In genomic region chr11:66157182-66157864, GRCh38 we compare ENCODE assay signal across 2 cellular contexts.
A peak's percentile ranks its signal among the peaks of the same experiment; 100 is the strongest.
TF ChIP-seq lines count a peak whose summit lies in the region.

No MANE protein-coding gene starts in this region.

TF ChIP-seq in IMR-90, 13 proteins besides CTCF, POLR2A, EP300 and RAD21:
- peak; percentile 28; the same call in 1 of the 2 replicates for TF ChIP-seq NFE2L2 (IDR thresholded peaks at IDR 0.05; ENCODE audit: low read depth, low read length)
- TF ChIP-seq MAZ (IDR thresholded peaks at IDR 0.05; ENCODE audit: borderline replicate concordance, low read depth, low read length): no peak

TF ChIP-seq in K562, 482 proteins besides CTCF, POLR2A, EP300 and RAD21:
- TF ChIP-seq JUND (IDR thresholded peaks at IDR 0.05; ENCODE audit: borderline replicate concordance, low read depth, low read length) (peak; percentile 19; the same call in 1 of the 2 replicates), JUND (tag; IDR thresholded peaks at IDR 0.05; ENCODE audit: borderline replicate concordance, low read depth, low read length) (no peak), DPF2 (IDR thresholded peaks at IDR 0.05) (peak; percentile 52; the same call in 1 of the 2 replicates), SMARCA4 (IDR thresholded peaks at IDR 0.05) (0 out of 2 replicates have a peak, but pooled peaks have one; percentile 26), ATF3 (IDR thresholded peaks at IDR 0.05) (peak; percentile 65), ATF3 (CRISPR knock-in tag; conservative IDR thresholded peaks at IDR 0.05) (no peak), ZNF695 (CRISPR knock-in tag; IDR thresholded peaks at IDR 0.05) (no peak), NFE2 (IDR thresholded peaks at IDR 0.05; ENCODE audit: low read depth) (peak; percentile 79), NFE2L1 (tag; IDR thresholded peaks at IDR 0.05; ENCODE audit: borderline replicate concordance, low read depth) (peak; percentile 72), PHF21A (IDR thresholded peaks at IDR 0.05; ENCODE audit: borderline replicate concordance, low read depth) (no peak), ZNF274 (IDR thresholded peaks at IDR 0.05; ENCODE audit: borderline replicate concordance, low read depth, low read length) (no peak), MAFK (IDR thresholded peaks at IDR 0.05; ENCODE audit: low read length) (peak; percentile 37; the same call in 1 of the 2 replicates), MAFG (tag; conservative IDR thresholded peaks at IDR 0.05) (peak; percentile 86), MAFF (IDR thresholded peaks at IDR 0.05; ENCODE audit: low read length) (peak; percentile 65; the same call in 1 of the 2 replicates), TSC22D4 (tag; IDR thresholded peaks at IDR 0.05) (no peak), BRD9 (IDR thresholded peaks at IDR 0.05; ENCODE audit: low read depth, partially characterized antibody) (no peak), ETV1 (tag; conservative IDR thresholded peaks at IDR 0.05; ENCODE audit: low read depth) (peak; percentile 30; the same call in 1 of the 2 replicates), ZNF316 (IDR thresholded peaks at IDR 0.05) (peak; percentile 75), GATA2 (CRISPR knock-in tag; IDR thresholded peaks at IDR 0.05) (0 out of 2 replicates have a peak, but pooled peaks have one; percentile 45), HOMEZ (CRISPR knock-in tag; IDR thresholded peaks at IDR 0.05) (no peak), E4F1 (CRISPR knock-in tag; IDR thresholded peaks at IDR 0.05; ENCODE audit: borderline replicate concordance) (no peak), C11orf30 (IDR thresholded peaks at IDR 0.05; ENCODE audit: low read depth) (peak; percentile 72), PHB (CRISPR knock-in tag; IDR thresholded peaks at IDR 0.05) (no peak), THAP12 (CRISPR knock-in tag; IDR thresholded peaks at IDR 0.05) (no peak), HMBOX1 (IDR thresholded peaks at IDR 0.05) (no peak)
TF ChIP-seq in K562: peak in this region for 13.
